Comparison of ENCODE assay signal across 8 cellular contexts in genomic region chr21:33479679-33480480, GRCh38. TPM values are rescaled to one million over a fixed set of nuclear protein-coding genes. Genes with fewer than 3 reads are reported as not detected.
DNase-seq lines count a peak whose midpoint lies in the region; ATAC-seq and TF ChIP-seq lines count a peak whose summit lies in the region.

Gene TMEM50B (minus strand): TSS chr21:33479974. CDS start chr21:33468885, 11,089 bp downstream.

- H3K36me3 Mint-ChIP-seq in activated naive CD8-positive, alpha-beta T cell treated with anti-CD3 and anti-CD28 coated beads, Interleukin-2, amount 50 U/mL, for 24 hours (ENCODE audit: low read depth) = no peaks in the 10 kb centered on the region
- H3K36me3 Mint-ChIP-seq in type B pancreatic cell = peaks cover 4% of the 10 kb centered on the region

- peak within 1 kb of the TSS; percentile 87 for H3K4me3 ChIP-seq in cardiac muscle cell

- H3K4me3 Mint-ChIP-seq in activated naive CD8-positive, alpha-beta T cell treated with anti-CD3 and anti-CD28 coated beads, Interleukin-2, amount 50 U/mL, for 24 hours = peak within 1 kb of the TSS; percentile 89
- peak within 1 kb of the TSS; percentile 96 for H3K4me3 Mint-ChIP-seq in type B pancreatic cell

- no peaks in the 10 kb centered on the region for H3K27me3 Mint-ChIP-seq in activated naive CD8-positive, alpha-beta T cell treated with anti-CD3 and anti-CD28 coated beads, Interleukin-2, amount 50 U/mL, for 24 hours
- H3K27me3 Mint-ChIP-seq in type B pancreatic cell = no peaks in the 10 kb centered on the region

- H3K4me1 Mint-ChIP-seq in activated naive CD8-positive, alpha-beta T cell treated with anti-CD3 and anti-CD28 coated beads, Interleukin-2, amount 50 U/mL, for 24 hours = peaks cover 19% of the 10 kb centered on the region
- peaks cover 6% of the 10 kb centered on the region for H3K4me1 Mint-ChIP-seq in type B pancreatic cell (ENCODE audit: unreplicated experiment)

- H3K9me3 ChIP-seq in cardiac muscle cell (ENCODE audit: low read depth) = no peaks in the 10 kb centered on the region

- DNase-seq in NCI-H1417 (lab: John Stamatoyannopoulos, UW) (peak; percentile 97 to 98 (median 97)), SW 1271 (lab: John Stamatoyannopoulos, UW) (peak; percentile 73 to 82), cardiac muscle cell (ENCODE audit: low read depth in 1 of 2, low spot score in 1 of 2) (peak; percentile 96 to 98), pons (ENCODE audit: low spot score) (peak; percentile 93), type B pancreatic cell (ENCODE audit: extremely low spot score, unreplicated experiment) (peak; percentile 95)
- peak; percentile 95 for DNase-seq in activated naive CD8-positive, alpha-beta T cell treated with anti-CD3 and anti-CD28 coated beads, Interleukin-2, amount 50 U/mL, for 24 hours

- TF ChIP-seq CTCF in GM12874 (IDR thresholded peaks at IDR 0.05; ENCODE audit: insufficient read depth, low read depth, low read length) (peak; percentile 51; the same call in 1 of the 2 replicates), cardiac muscle cell (IDR thresholded peaks at IDR 0.05; ENCODE audit: low read depth, low read length) (peak; percentile 43), type B pancreatic cell (conservative IDR thresholded peaks at IDR 0.05) (peak; percentile 63)

- H3K27ac ChIP-seq in cardiac muscle cell = peak within 1 kb of the TSS; percentile 96

- H3K9me3 Mint-ChIP-seq in activated naive CD8-positive, alpha-beta T cell treated with anti-CD3 and anti-CD28 coated beads, Interleukin-2, amount 50 U/mL, for 24 hours = no peaks in the 10 kb centered on the region
- no peaks in the 10 kb centered on the region for H3K9me3 Mint-ChIP-seq in type B pancreatic cell

- peak; percentile 89 for ATAC-seq in HG02763 (IDR thresholded peaks at IDR 0.05; ENCODE audit: unreplicated experiment)
- ATAC-seq in activated naive CD8-positive, alpha-beta T cell treated with anti-CD3 and anti-CD28 coated beads, Interleukin-2, amount 50 U/mL, for 24 hours = peak; percentile 97

- no peaks in the 10 kb centered on the region for H3K36me3 ChIP-seq in cardiac muscle cell

- H3K27me3 ChIP-seq in cardiac muscle cell = no peaks in the 10 kb centered on the region

- peak within 1 kb of the TSS; percentile 78 for H3K27ac Mint-ChIP-seq in activated naive CD8-positive, alpha-beta T cell treated with anti-CD3 and anti-CD28 coated beads, Interleukin-2, amount 50 U/mL, for 24 hours
- H3K27ac Mint-ChIP-seq in type B pancreatic cell = peak within 1 kb of the TSS; percentile 97

- peaks cover 10% of the 10 kb centered on the region for H3K4me1 ChIP-seq in cardiac muscle cell (ENCODE audit: low read depth)

RNA-seq across cellular contexts. Expression of gene TMEM50B, which starts in this region (rescaled TPM):
- total RNA-seq in cardiac muscle cell (50.2 and 100 TPM in 2 replicates), type B pancreatic cell (ENCODE audit: low replicate concordance) (34.2 and 44.7 TPM in 2 replicates)
- 85.0 and 138 TPM in 2 replicates for polyA plus RNA-seq in cardiac muscle cell

Comparison
In these comparisons a context has a peak if more than half of its experiments do, and no peak if none do; other contexts are left out.
1. Peak in every context shown above with its lines: DNase-seq, ATAC-seq, H3K4me3 ChIP-seq and H3K27ac ChIP-seq.